1 cellular context compared by ENCODE assay signal in the genomic region with DNA sequence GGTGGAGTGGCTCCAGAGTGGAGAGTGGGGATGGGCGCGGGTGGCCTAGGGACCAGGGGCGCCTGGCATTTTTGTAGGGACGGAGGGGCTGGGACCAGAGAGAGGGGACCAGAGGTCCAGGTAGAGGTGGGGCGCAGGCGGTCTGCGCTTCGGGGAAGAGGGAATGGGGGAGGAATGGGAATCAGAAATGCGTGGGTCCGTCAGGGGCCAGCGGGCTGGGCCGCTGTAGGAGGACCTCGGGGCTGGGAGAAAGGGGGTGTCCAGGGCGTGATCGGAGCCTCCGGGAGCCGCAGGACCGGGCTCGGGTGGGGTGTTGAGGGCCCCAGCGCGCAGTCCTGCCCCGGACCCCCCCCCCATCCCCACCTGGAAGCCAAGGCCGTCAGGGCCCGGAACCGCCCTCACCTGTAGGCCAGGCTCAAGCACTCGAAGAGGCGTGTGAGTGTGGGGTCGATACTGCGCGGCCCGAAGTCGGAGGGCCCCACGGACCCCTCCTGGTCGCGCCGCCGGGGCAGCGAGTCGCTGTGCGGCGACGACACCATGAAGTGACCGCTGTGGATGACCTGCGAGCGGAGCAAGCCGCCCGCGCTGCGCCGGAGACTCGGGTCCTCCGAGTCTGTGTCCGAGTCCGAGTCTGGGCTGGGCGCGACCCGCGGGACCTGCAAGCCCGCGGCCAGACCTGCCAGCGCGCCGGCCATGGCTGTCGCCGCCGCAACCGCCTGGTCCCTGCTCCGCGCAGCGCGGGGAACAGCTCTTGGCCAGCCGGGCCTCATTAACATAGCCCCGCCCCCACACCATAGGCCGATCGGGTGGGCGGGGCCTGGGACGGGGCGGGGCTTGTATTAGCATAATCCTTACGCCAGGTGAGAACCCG.
A peak's percentile ranks its signal among the peaks of the same experiment; 100 is the strongest.
TF ChIP-seq lines count a peak whose summit lies in the region.

A gene with protein sequence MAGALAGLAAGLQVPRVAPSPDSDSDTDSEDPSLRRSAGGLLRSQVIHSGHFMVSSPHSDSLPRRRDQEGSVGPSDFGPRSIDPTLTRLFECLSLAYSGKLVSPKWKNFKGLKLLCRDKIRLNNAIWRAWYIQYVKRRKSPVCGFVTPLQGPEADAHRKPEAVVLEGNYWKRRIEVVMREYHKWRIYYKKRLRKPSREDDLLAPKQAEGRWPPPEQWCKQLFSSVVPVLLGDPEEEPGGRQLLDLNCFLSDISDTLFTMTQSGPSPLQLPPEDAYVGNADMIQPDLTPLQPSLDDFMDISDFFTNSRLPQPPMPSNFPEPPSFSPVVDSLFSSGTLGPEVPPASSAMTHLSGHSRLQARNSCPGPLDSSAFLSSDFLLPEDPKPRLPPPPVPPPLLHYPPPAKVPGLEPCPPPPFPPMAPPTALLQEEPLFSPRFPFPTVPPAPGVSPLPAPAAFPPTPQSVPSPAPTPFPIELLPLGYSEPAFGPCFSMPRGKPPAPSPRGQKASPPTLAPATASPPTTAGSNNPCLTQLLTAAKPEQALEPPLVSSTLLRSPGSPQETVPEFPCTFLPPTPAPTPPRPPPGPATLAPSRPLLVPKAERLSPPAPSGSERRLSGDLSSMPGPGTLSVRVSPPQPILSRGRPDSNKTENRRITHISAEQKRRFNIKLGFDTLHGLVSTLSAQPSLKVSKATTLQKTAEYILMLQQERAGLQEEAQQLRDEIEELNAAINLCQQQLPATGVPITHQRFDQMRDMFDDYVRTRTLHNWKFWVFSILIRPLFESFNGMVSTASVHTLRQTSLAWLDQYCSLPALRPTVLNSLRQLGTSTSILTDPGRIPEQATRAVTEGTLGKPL (minus strand): TSS at position 725 of the 871 bp plus-strand sequence. CDS start 30 bp downstream, at position 695.

TF ChIP-seq in HepG2, 621 proteins besides CTCF, POLR2A, EP300 and RAD21 (continued from another document and continues in another):
- TF ChIP-seq, protein P1, sequence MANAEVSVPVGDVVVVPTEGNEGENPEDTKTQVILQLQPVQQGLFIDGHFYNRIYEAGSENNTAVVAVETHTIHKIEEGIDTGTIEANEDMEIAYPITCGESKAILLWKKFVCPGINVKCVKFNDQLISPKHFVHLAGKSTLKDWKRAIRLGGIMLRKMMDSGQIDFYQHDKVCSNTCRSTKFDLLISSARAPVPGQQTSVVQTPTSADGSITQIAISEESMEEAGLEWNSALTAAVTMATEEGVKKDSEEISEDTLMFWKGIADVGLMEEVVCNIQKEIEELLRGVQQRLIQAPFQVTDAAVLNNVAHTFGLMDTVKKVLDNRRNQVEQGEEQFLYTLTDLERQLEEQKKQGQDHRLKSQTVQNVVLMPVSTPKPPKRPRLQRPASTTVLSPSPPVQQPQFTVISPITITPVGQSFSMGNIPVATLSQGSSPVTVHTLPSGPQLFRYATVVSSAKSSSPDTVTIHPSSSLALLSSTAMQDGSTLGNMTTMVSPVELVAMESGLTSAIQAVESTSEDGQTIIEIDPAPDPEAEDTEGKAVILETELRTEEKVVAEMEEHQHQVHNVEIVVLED (CRISPR knock-in tag; IDR thresholded peaks at IDR 0.05; ENCODE audit: borderline replicate concordance): peak; percentile 40; the same call in 1 of the 2 replicates
- peak; percentile 94 for TF ChIP-seq TAF1 (CRISPR knock-in tag; IDR thresholded peaks at IDR 0.05)
- TF ChIP-seq, protein P2, sequence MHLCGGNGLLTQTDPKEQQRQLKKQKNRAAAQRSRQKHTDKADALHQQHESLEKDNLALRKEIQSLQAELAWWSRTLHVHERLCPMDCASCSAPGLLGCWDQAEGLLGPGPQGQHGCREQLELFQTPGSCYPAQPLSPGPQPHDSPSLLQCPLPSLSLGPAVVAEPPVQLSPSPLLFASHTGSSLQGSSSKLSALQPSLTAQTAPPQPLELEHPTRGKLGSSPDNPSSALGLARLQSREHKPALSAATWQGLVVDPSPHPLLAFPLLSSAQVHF (CRISPR knock-in tag; IDR thresholded peaks at IDR 0.05): no peak
- peak; percentile 58; the same call in 1 of the 2 replicates for TF ChIP-seq REL (CRISPR knock-in tag; conservative IDR thresholded peaks at IDR 0.05)
- peak; percentile 66; the same call in 1 of the 2 replicates for TF ChIP-seq ZNF367 (CRISPR knock-in tag; IDR thresholded peaks at IDR 0.05; ENCODE audit: borderline replicate concordance)
- TF ChIP-seq, protein P3, sequence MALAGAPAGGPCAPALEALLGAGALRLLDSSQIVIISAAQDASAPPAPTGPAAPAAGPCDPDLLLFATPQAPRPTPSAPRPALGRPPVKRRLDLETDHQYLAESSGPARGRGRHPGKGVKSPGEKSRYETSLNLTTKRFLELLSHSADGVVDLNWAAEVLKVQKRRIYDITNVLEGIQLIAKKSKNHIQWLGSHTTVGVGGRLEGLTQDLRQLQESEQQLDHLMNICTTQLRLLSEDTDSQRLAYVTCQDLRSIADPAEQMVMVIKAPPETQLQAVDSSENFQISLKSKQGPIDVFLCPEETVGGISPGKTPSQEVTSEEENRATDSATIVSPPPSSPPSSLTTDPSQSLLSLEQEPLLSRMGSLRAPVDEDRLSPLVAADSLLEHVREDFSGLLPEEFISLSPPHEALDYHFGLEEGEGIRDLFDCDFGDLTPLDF (CRISPR knock-in tag; IDR thresholded peaks at IDR 0.05): peak; percentile 60; the same call in 1 of the 2 replicates
- no peak for TF ChIP-seq NFKBIZ (CRISPR knock-in tag; IDR thresholded peaks at IDR 0.05)
- TF ChIP-seq, protein P4, sequence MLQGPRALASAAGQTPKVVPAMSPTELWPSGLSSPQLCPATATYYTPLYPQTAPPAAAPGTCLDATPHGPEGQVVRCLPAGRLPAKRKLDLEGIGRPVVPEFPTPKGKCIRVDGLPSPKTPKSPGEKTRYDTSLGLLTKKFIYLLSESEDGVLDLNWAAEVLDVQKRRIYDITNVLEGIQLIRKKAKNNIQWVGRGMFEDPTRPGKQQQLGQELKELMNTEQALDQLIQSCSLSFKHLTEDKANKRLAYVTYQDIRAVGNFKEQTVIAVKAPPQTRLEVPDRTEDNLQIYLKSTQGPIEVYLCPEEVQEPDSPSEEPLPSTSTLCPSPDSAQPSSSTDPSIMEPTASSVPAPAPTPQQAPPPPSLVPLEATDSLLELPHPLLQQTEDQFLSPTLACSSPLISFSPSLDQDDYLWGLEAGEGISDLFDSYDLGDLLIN (CRISPR knock-in tag; IDR thresholded peaks at IDR 0.05; ENCODE audit: borderline replicate concordance): peak; percentile 71; the same call in 1 of the 2 replicates
- no peak for TF ChIP-seq ZNF253 (CRISPR knock-in tag; IDR thresholded peaks at IDR 0.05; ENCODE audit: borderline replicate concordance)
- TF ChIP-seq RFX5 (IDR thresholded peaks at IDR 0.05; ENCODE audit: low read depth, low read length): no peak
- TF ChIP-seq PAWR (CRISPR knock-in tag; IDR thresholded peaks at IDR 0.05; ENCODE audit: borderline replicate concordance): no peak
- peak; percentile 41; the same call in 1 of the 2 replicates for TF ChIP-seq ZNF773 (CRISPR knock-in tag; IDR thresholded peaks at IDR 0.05; ENCODE audit: borderline replicate concordance)
- peak; percentile 25; the same call in 1 of the 2 replicates for TF ChIP-seq MAZ (IDR thresholded peaks at IDR 0.05; ENCODE audit: borderline replicate concordance, low read depth, low read length)
- TF ChIP-seq MAZ (CRISPR knock-in tag; IDR thresholded peaks at IDR 0.05; ENCODE audit: low read depth): peak; percentile 75
- TF ChIP-seq, protein P5, sequence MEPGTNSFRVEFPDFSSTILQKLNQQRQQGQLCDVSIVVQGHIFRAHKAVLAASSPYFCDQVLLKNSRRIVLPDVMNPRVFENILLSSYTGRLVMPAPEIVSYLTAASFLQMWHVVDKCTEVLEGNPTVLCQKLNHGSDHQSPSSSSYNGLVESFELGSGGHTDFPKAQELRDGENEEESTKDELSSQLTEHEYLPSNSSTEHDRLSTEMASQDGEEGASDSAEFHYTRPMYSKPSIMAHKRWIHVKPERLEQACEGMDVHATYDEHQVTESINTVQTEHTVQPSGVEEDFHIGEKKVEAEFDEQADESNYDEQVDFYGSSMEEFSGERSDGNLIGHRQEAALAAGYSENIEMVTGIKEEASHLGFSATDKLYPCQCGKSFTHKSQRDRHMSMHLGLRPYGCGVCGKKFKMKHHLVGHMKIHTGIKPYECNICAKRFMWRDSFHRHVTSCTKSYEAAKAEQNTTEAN (CRISPR knock-in tag; conservative IDR thresholded peaks at IDR 0.05): 0 out of 2 replicates have a peak, but pooled peaks have one; percentile 32
- TF ChIP-seq SRF (IDR thresholded peaks at IDR 0.05; ENCODE audit: low read depth, low read length): no peak
- no peak for TF ChIP-seq RBAK (CRISPR knock-in tag; IDR thresholded peaks at IDR 0.05)
- TF ChIP-seq MIXL1 (CRISPR knock-in tag; IDR thresholded peaks at IDR 0.05): peak; percentile 65; the same call in 1 of the 2 replicates
- TF ChIP-seq, protein P6, sequence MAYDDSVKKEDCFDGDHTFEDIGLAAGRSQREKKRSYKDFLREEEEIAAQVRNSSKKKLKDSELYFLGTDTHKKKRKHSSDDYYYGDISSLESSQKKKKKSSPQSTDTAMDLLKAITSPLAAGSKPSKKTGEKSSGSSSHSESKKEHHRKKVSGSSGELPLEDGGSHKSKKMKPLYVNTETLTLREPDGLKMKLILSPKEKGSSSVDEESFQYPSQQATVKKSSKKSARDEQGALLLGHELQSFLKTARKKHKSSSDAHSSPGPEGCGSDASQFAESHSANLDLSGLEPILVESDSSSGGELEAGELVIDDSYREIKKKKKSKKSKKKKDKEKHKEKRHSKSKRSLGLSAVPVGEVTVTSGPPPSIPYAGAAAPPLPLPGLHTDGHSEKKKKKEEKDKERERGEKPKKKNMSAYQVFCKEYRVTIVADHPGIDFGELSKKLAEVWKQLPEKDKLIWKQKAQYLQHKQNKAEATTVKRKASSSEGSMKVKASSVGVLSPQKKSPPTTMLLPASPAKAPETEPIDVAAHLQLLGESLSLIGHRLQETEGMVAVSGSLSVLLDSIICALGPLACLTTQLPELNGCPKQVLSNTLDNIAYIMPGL (CRISPR knock-in tag; IDR thresholded peaks at IDR 0.05; ENCODE audit: borderline replicate concordance in 1 of 2, low read depth in 1 of 2): peak; percentile 64 to 70; a peak in 3 of 4 replicates
- peak; percentile 57; the same call in 1 of the 2 replicates for TF ChIP-seq ZNF563 (CRISPR knock-in tag; IDR thresholded peaks at IDR 0.05)
- TF ChIP-seq THYN1 (CRISPR knock-in tag; IDR thresholded peaks at IDR 0.05; ENCODE audit: borderline replicate concordance, low read depth): no peak
- TF ChIP-seq, protein P7, sequence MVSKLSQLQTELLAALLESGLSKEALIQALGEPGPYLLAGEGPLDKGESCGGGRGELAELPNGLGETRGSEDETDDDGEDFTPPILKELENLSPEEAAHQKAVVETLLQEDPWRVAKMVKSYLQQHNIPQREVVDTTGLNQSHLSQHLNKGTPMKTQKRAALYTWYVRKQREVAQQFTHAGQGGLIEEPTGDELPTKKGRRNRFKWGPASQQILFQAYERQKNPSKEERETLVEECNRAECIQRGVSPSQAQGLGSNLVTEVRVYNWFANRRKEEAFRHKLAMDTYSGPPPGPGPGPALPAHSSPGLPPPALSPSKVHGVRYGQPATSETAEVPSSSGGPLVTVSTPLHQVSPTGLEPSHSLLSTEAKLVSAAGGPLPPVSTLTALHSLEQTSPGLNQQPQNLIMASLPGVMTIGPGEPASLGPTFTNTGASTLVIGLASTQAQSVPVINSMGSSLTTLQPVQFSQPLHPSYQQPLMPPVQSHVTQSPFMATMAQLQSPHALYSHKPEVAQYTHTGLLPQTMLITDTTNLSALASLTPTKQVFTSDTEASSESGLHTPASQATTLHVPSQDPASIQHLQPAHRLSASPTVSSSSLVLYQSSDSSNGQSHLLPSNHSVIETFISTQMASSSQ (IDR thresholded peaks at IDR 0.05; ENCODE audit: low read depth): no peak
- TF ChIP-seq, protein P7 (CRISPR knock-in tag; IDR thresholded peaks at IDR 0.05; ENCODE audit: borderline replicate concordance): no peak; the same call in 1 of the 2 replicates
- TF ChIP-seq MAF1 (CRISPR knock-in tag; IDR thresholded peaks at IDR 0.05; ENCODE audit: borderline replicate concordance): no peak
- TF ChIP-seq, protein P8, sequence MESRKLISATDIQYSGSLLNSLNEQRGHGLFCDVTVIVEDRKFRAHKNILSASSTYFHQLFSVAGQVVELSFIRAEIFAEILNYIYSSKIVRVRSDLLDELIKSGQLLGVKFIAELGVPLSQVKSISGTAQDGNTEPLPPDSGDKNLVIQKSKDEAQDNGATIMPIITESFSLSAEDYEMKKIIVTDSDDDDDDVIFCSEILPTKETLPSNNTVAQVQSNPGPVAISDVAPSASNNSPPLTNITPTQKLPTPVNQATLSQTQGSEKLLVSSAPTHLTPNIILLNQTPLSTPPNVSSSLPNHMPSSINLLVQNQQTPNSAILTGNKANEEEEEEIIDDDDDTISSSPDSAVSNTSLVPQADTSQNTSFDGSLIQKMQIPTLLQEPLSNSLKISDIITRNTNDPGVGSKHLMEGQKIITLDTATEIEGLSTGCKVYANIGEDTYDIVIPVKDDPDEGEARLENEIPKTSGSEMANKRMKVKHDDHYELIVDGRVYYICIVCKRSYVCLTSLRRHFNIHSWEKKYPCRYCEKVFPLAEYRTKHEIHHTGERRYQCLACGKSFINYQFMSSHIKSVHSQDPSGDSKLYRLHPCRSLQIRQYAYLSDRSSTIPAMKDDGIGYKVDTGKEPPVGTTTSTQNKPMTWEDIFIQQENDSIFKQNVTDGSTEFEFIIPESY (CRISPR knock-in tag; IDR thresholded peaks at IDR 0.05): no peak
- peak; percentile 68; the same call in 1 of the 2 replicates for TF ChIP-seq ZNF205 (CRISPR knock-in tag; IDR thresholded peaks at IDR 0.05)
- TF ChIP-seq, protein P9, sequence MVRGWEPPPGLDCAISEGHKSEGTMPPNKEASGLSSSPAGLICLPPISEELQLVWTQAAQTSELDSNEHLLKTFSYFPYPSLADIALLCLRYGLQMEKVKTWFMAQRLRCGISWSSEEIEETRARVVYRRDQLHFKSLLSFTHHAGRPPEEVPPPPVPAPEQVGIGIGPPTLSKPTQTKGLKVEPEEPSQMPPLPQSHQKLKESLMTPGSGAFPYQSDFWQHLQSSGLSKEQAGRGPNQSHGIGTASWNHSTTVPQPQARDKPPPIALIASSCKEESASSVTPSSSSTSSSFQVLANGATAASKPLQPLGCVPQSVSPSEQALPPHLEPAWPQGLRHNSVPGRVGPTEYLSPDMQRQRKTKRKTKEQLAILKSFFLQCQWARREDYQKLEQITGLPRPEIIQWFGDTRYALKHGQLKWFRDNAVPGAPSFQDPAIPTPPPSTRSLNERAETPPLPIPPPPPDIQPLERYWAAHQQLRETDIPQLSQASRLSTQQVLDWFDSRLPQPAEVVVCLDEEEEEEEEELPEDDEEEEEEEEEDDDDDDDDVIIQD (CRISPR knock-in tag; IDR thresholded peaks at IDR 0.05; ENCODE audit: low read depth): no peak
- no peak for TF ChIP-seq SMARCC2 (IDR thresholded peaks at IDR 0.05)
